In the genomic region with DNA sequence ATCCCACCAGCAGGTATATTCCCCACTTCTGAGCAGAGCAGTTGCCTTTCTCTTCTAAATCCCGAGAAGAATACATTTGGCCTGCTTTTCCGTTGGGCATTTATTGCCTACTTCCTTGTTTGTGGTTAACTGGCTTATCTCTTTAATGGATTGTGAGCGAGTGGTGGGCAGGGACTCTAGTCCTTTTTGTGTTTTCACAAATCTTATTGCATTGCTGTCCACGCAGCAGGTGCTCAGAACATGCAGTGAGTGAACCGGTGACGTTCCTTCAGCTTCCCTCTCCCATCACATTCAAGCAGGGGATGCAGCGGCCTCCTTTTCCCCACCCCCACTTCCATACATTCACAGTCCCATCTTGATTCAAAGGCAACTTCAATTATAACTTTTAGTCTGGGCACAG, we compare ENCODE assay signal across 18 cellular contexts. TPM values are rescaled to one million over a fixed set of nuclear protein-coding genes. Genes with fewer than 3 reads are reported as not detected.
DNase-seq lines count a peak whose midpoint lies in the region; ATAC-seq and TF ChIP-seq lines count a peak whose summit lies in the region.
"Had no signal": no experiment of that assay in that cellular context is flagged by ENCODE, and none has a peak within 500 bp of the region (broad histone marks: within the 10 kb centered on the region; RNA-seq: fewer than 3 reads in every experiment).

No MANE protein-coding gene starts in this region.

- no peak for TF ChIP-seq CTCF in MM.1S (IDR thresholded peaks at IDR 0.05; ENCODE audit: low read length)

- no peaks in the 10 kb centered on the region for H3K9me2 ChIP-seq in MM.1S (replicated peaks; ENCODE audit: insufficient read depth, low read length)

- ATAC-seq in left colon: peak; percentile 79

- no peaks in the 10 kb centered on the region for H4K20me1 ChIP-seq in MM.1S (ENCODE audit: insufficient read depth, low read length)

- H3K79me2 ChIP-seq in MM.1S (ENCODE audit: low read length): no peaks in the 10 kb centered on the region

- no peak overlapping the region for H3K4me3 ChIP-seq in MM.1S (ENCODE audit: low read length)
- H3K4me3 ChIP-seq: coronary artery, prostate gland had no signal

- H3K9me3 ChIP-seq in MM.1S (replicated peaks; ENCODE audit: insufficient read depth, low read length): no peaks in the 10 kb centered on the region
- H3K9me3 ChIP-seq: BE2C, heart left ventricle, prostate gland had no signal

- intact Hi-C loops in left colon (cut with DNase I, micrococcal nuclease): loop anchor here in 1 of 2 donors (2.0 to 10.0 kb wide), 2 partner anchors 149 to 193 kb away; no protein-coding TSS in a partner anchor

- no peaks in the 10 kb centered on the region for H3K36me3 ChIP-seq in MM.1S (replicated peaks; ENCODE audit: insufficient read depth, low read length)
- H3K36me3 ChIP-seq: BE2C, heart left ventricle, prostate gland had no signal

- H3K4me1 ChIP-seq in MM.1S (ENCODE audit: low read length): no peaks in the 10 kb centered on the region
- H3K4me1 ChIP-seq: BE2C, prostate gland had no signal

- H3K27ac ChIP-seq in MM.1S (ENCODE audit: low read length): no peak overlapping the region
- H3K27ac ChIP-seq: coronary artery, heart left ventricle, prostate gland had no signal

- H3K9ac ChIP-seq in MM.1S (ENCODE audit: low read length): no peak overlapping the region

- H3K27me3 ChIP-seq in MM.1S (replicated peaks; ENCODE audit: insufficient read depth, low read length): no peaks in the 10 kb centered on the region
- H3K27me3 ChIP-seq: BE2C had no signal

- no peaks in the 10 kb centered on the region for H3F3A ChIP-seq in MM.1S (ENCODE audit: insufficient read depth, low read length)

- H2AFZ ChIP-seq in MM.1S (ENCODE audit: low read length): no peak overlapping the region

- H3K4me2 ChIP-seq in MM.1S (ENCODE audit: low read depth, low read length): no peak overlapping the region

- peak; percentile 26 for DNase-seq in COLO668 (lab: John Stamatoyannopoulos, UW; ENCODE audit: unreplicated experiment)
- DNase-seq in HuH-7 (ENCODE audit: low spot score): peak; percentile 30
- peak; percentile 69 for DNase-seq in OCI-M1 (lab: John Stamatoyannopoulos, UW)
- peak; percentile 53 to 65 for DNase-seq in left colon
- no peak for DNase-seq in HPDE6-E6E7 (ENCODE audit: extremely low spot score)
- no peak for DNase-seq in MM.1S
- DNase-seq in NCI-H2081 treated with DMSO at 0.1 percent for 48 hours (lab: John Stamatoyannopoulos, UW): no peak
- DNase-seq in putamen (ENCODE audit: low spot score): no peak
- DNase-seq: activated CD8-positive, alpha-beta T cell treated with anti-CD3 and anti-CD28 coated beads, Interleukin-2, amount 10 ng/mL, durations not matched to agents 7 days and 5 days; activated gamma-delta T cell; aorta; BE2C; heart left ventricle; left cardiac atrium; NCI-H1105; NCI-H524 treated with DMSO at 0.1 percent for 48 hours had no signal

RNA-seq across cellular contexts. Expression of gene GAREM2, which starts 28.9 kb away (rescaled TPM):
- total RNA-seq in left colon: 1 to 10 TPM; 2.7 to 7.4 TPM

Comparison
In these comparisons a context has a peak if more than half of its experiments do, and no peak if none do; other contexts are left out.
1. DNase-seq: peak in COLO668 (single experiment), HuH-7 (single experiment), OCI-M1 (single experiment) and left colon (2 of 2); none in HPDE6-E6E7 (single experiment), MM.1S (single experiment), NCI-H2081 treated with DMSO at 0.1 percent for 48 hours (single experiment) and putamen (single experiment).